9 cellular contexts compared by ENCODE assay signal in genomic region chr4:76377922-76378321, GRCh38. TPM values are rescaled to one million over a fixed set of nuclear protein-coding genes. Genes with fewer than 3 reads are reported as not detected.
A peak's percentile ranks its signal among the peaks of the same experiment; 100 is the strongest.
DNase-seq lines count a peak whose midpoint lies in the region; ATAC-seq, FAIRE-seq and TF ChIP-seq lines count a peak whose summit lies in the region.
"Had no signal": no experiment of that assay in that cellular context is flagged by ENCODE, and none has a peak within 500 bp of the region (broad histone marks: within the 10 kb centered on the region; RNA-seq: fewer than 3 reads in every experiment).

No MANE protein-coding gene starts in this region.

- H3K27me3 Mint-ChIP-seq in naive thymus-derived CD4-positive, alpha-beta T cell, result peaks cover 0 to 10% (median 0%) of the 10 kb centered on the region in 5 donors

- peaks cover 0 to 6% (median 0%) of the 10 kb centered on the region in 7 donors for H3K4me1 Mint-ChIP-seq in naive thymus-derived CD4-positive, alpha-beta T cell

- H3K9ac ChIP-seq in GM12878 (ENCODE audit: control insufficient read depth, insufficient read depth, low read length), result no peak overlapping the region

- no peak for TF ChIP-seq EP300 in GM12878 (IDR thresholded peaks at IDR 0.05; ENCODE audit: borderline replicate concordance in 1 of 2, control insufficient read depth in 1 of 2, low read depth in 2 of 2, low read length in 2 of 2)

- SMC1A ChIA-PET in GM12878 (lab: Charles Lee; ENCODE audit: uncharacterized antibody, unreplicated experiment), result interaction anchor here (1.0 to 5.9 kb wide), 14 partner anchors 10 to 382 kb away, joined by 3 to 126 read pairs (median 4); no protein-coding TSS in a partner anchor

- H3K27ac Mint-ChIP-seq in naive thymus-derived CD4-positive, alpha-beta T cell, result no peak overlapping the region

- no peak for FAIRE-seq in RCC 7860 (lab: Jason Lieb, UNC)
- FAIRE-seq in GM12878 (lab: Jason Lieb, UNC), result no peak

- DNase-seq in left cardiac atrium, result no peak
- DNase-seq in left ventricle myocardium superior, result no peak
- peak; percentile 17 for DNase-seq in RCC 7860 (ENCODE audit: low spot score)
- no peak for DNase-seq in GM12878 (ENCODE audit: low read depth, low spot score)
- DNase-seq in naive thymus-derived CD4-positive, alpha-beta T cell, result peak in 7 of 9 donors; percentile 7 to 41 (median 25)
- no peak for DNase-seq in LoVo (ENCODE audit: low spot score)
- no peak for DNase-seq in coronary artery (ENCODE audit: low spot score)

- ATAC-seq in left cardiac atrium (peak; percentile 27 to 46), left ventricle myocardium superior (no peak), GM12878 (peak; percentile 32; the same call in 1 of the 3 replicates), GM18861 (IDR thresholded peaks at IDR 0.05; ENCODE audit: unreplicated experiment) (no peak)
- ATAC-seq in naive thymus-derived CD4-positive, alpha-beta T cell, result peak; percentile 63

- peaks cover 3% of the 10 kb centered on the region; the same call in 1 of the 3 replicates for H3K9me3 ChIP-seq in GM12878 (replicated peaks; ENCODE audit: control insufficient read depth, insufficient read depth, low read length)
- H3K9me3 ChIP-seq in naive thymus-derived CD4-positive, alpha-beta T cell (ENCODE audit: control insufficient read depth in 2 of 3, low read length in 3 of 3), result no peaks in the 10 kb centered on the region

- in situ Hi-C loops in GM12878 (cut with MboI), result no loop called here

- no peak overlapping the region for H3K4me3 ChIP-seq in GM12878
- no peak overlapping the region for H3K4me3 ChIP-seq in naive thymus-derived CD4-positive, alpha-beta T cell (ENCODE audit: low read length)
- H3K4me3 ChIP-seq in coronary artery, result no peak overlapping the region

- no TSS peak for BruUV-seq in GM12878 (replicated peaks; lab: Mats Ljungman, UMichigan)

- peaks cover 0 to 10% (median 0%) of the 10 kb centered on the region in 11 donors for H3K9me3 Mint-ChIP-seq in naive thymus-derived CD4-positive, alpha-beta T cell

- POLR2A ChIA-PET in GM12878 (lab: Charles Lee), result interaction anchor here (1.2 kb wide), 1 partner anchor 197 kb away, joined by 3 read pairs; no protein-coding TSS in a partner anchor
- POLR2A ChIA-PET in naive thymus-derived CD4-positive, alpha-beta T cell (lab: Charles Lee), result interaction anchor here (1.8 kb wide), 1 partner anchor 199 kb away, joined by 4 read pairs; no protein-coding TSS in a partner anchor

- CTCF ChIA-PET in GM12878 (lab: Yijun Ruan, JAX), result interaction anchor here (0.7 to 7.0 kb wide), 22 partner anchors 9 to 382 kb away, joined by 3 to 214 read pairs (median 3); partner anchors contain the start of gene NUP54
- CTCF ChIA-PET in naive thymus-derived CD4-positive, alpha-beta T cell (lab: Charles Lee), result interaction anchor here (0.6 to 6.7 kb wide), 13 partner anchors 9 to 201 kb away, joined by 3 to 84 read pairs (median 4); partner anchors contain the start of gene STBD1

- H2AFZ ChIP-seq in GM12878 (ENCODE audit: control insufficient read depth, low read depth, low read length), result no peak overlapping the region

- H3K4me2 ChIP-seq in GM12878 (ENCODE audit: control insufficient read depth, insufficient read depth), result no peak overlapping the region

- no peak overlapping the region for H3K27ac ChIP-seq in GM12878 (ENCODE audit: control insufficient read depth, insufficient read depth)
- H3K27ac ChIP-seq in naive thymus-derived CD4-positive, alpha-beta T cell (ENCODE audit: low read depth, low read length), result no peak overlapping the region
- H3K27ac ChIP-seq in coronary artery, result no peak overlapping the region
- H3K27ac ChIP-seq: epithelial cell of prostate had no signal

- H3K36me3 ChIP-seq in GM12878 (ENCODE audit: control insufficient read depth in 2 of 2, insufficient read depth in 2 of 2, low read length in 1 of 2), result no peaks in the 10 kb centered on the region
- no peaks in the 10 kb centered on the region for H3K36me3 ChIP-seq in naive thymus-derived CD4-positive, alpha-beta T cell (ENCODE audit: control insufficient read depth in 2 of 3, insufficient read depth in 3 of 3, low read length in 3 of 3)

- WGBS in GM12878 (ENCODE audit: insufficient coverage, insufficient replicate concordance, low lambda C conversion rate, missing lambda C conversion rate), result 16% methylated on average over 5 of the region's 5 CpGs

- H3K4me1 ChIP-seq in GM12878 (ENCODE audit: control insufficient read depth, insufficient read depth, low read length), result no peaks in the 10 kb centered on the region
- no peaks in the 10 kb centered on the region for H3K4me1 ChIP-seq in naive thymus-derived CD4-positive, alpha-beta T cell (ENCODE audit: control insufficient read depth in 2 of 2, insufficient read depth in 2 of 2, low read length in 2 of 2)

- peak; percentile 84 for TF ChIP-seq RAD21 in GM12878 (IDR thresholded peaks at IDR 0.05; ENCODE audit: insufficient read depth, low read depth, low read length)

- H3K4me3 Mint-ChIP-seq in naive thymus-derived CD4-positive, alpha-beta T cell, result peak overlapping the region in 1 of 10 donors; percentile 16

- H4K20me1 ChIP-seq in GM12878 (ENCODE audit: control insufficient read depth, insufficient read depth), result no peaks in the 10 kb centered on the region

- RAD21 ChIA-PET in GM12878 (lab: Charles Lee; ENCODE audit: unreplicated experiment), result interaction anchor here (1.2 to 5.8 kb wide), 4 partner anchors 178 to 206 kb away, joined by 3 to 110 read pairs (median 12); no protein-coding TSS in a partner anchor

- TF ChIP-seq POLR2A in GM12878 (IDR thresholded peaks at IDR 0.05; ENCODE audit: low read depth, low read length), result no peak

- TF ChIP-seq CTCF in GM12878 (IDR thresholded peaks at IDR 0.05 in 2 of 3, conservative IDR thresholded peaks at IDR 0.05 in 1 of 3; ENCODE audit: control insufficient read depth in 2 of 3, extremely low read depth in 1 of 3, insufficient read depth in 1 of 3, low read depth in 3 of 3, low read length in 3 of 3) (peak; percentile 49 to 52 (median 52); a peak in 5 of 6 replicates), coronary artery (IDR thresholded peaks at IDR 0.05) (no peak)

- H3K79me2 ChIP-seq in GM12878 (ENCODE audit: control insufficient read depth, insufficient read depth, low read length), result no peaks in the 10 kb centered on the region

- H3K36me3 Mint-ChIP-seq in naive thymus-derived CD4-positive, alpha-beta T cell, result no peaks in the 10 kb centered on the region

- no peaks in the 10 kb centered on the region; a peak in 2 of 4 replicates for H3K27me3 ChIP-seq in GM12878 (replicated peaks in 1 of 2; ENCODE audit: control insufficient read depth in 2 of 2, insufficient read depth in 2 of 2, low read length in 1 of 2)
- no peaks in the 10 kb centered on the region for H3K27me3 ChIP-seq in naive thymus-derived CD4-positive, alpha-beta T cell (ENCODE audit: control insufficient read depth in 2 of 2, insufficient read depth in 2 of 2, low read length in 2 of 2)

- intact Hi-C loops in left cardiac atrium (cut with DNase I), result loop anchor here in 1 of 2 donors (10.0 kb wide), 2 partner anchors 63 to 123 kb away; partner anchors contain the start of gene FAM47E
- intact Hi-C loops in left ventricle myocardium superior (cut with micrococcal nuclease), result no loop called here
- intact Hi-C loops in GM12878 (cut with micrococcal nuclease; ENCODE audit: unreplicated experiment), result loop anchor here (1.0 kb wide), 1 partner anchor 199 kb away; no protein-coding TSS in a partner anchor
- intact Hi-C loops in naive thymus-derived CD4-positive, alpha-beta T cell (cut with micrococcal nuclease), result loop anchor here (1.0 kb wide), 3 partner anchors 99 to 198 kb away; partner anchors contain the start of gene FAM47E (in 1 of the 2)

RNA-seq across cellular contexts. Expression of gene CCDC158, which starts 43.0 kb away (rescaled TPM):
- total RNA-seq in left cardiac atrium (under 1 TPM; 0.62 to 0.68 TPM), left ventricle myocardium superior (0.59 TPM), GM12878 (2014; rRNA removed) (not detected in 2 replicates), GM12878 (2014; rRNA removed; fragmentation: Illumina TruSeq; extraction: Trizol) (not detected in 2 replicates), GM12878 (2021) (not detected in 2 replicates)
- total RNA-seq in GM12878 (2013; cell fraction: nucleolus; rRNA removed), result not detected in 2 replicates
- polyA plus RNA-seq in GM12878 (2011; ENCODE audit: low read depth), result not detected
- polyA plus RNA-seq in GM12878 (2011; rRNA removed) (not detected in 2 replicates), GM12878 (2014; fragmentation: Illumina TruSeq; extraction: Trizol) (not detected in 2 replicates), GM12878 (2014; fragmentation: Nextera tagmentation; extraction: Ambion mirVana) (not detected), GM12878 (2014; rRNA removed) (not detected in 2 replicates), GM12878 (2016; fragmentation: Nextera tagmentation; extraction: Ambion mirVana) (not detected)
- polyA plus RNA-seq in GM12878 (2011; cell fraction: cytosol; rRNA removed), result not detected in 2 replicates
- not detected in 2 replicates for polyA plus RNA-seq in GM12878 (2011; cell fraction: nucleus; rRNA removed)
- polyA plus RNA-seq in GM12878 (2012), result not detected in 2 replicates
- not detected in 2 replicates for polyA minus RNA-seq in GM12878 (2011; rRNA and poly(A)+ RNA removed)
- not detected in 2 replicates for polyA minus RNA-seq in GM12878 (2011; cell fraction: cytosol; rRNA and poly(A)+ RNA removed)
- not detected in 2 replicates for polyA minus RNA-seq in GM12878 (2011; cell fraction: nucleus; rRNA and poly(A)+ RNA removed)
- not detected for total RNA-seq in naive thymus-derived CD4-positive, alpha-beta T cell
- not detected for polyA plus RNA-seq in naive thymus-derived CD4-positive, alpha-beta T cell

RNA-seq across cellular contexts. Expression of gene SHROOM3, which starts 57.1 kb away (rescaled TPM):
- total RNA-seq in left cardiac atrium (10 to 100 TPM in 1 of 2 donors, 1 to 10 TPM in 1; 6.0 to 10.0 TPM), left ventricle myocardium superior (14.2 TPM), GM12878 (2014; rRNA removed) (under 0.01 and 0.06 TPM in 2 replicates), GM12878 (2014; rRNA removed; fragmentation: Illumina TruSeq; extraction: Trizol) (under 0.01 and 0.09 TPM in 2 replicates), GM12878 (2021) (0.11 and 0.15 TPM in 2 replicates)
- total RNA-seq in GM12878 (2013; cell fraction: nucleolus; rRNA removed), result not detected in 2 replicates
- polyA plus RNA-seq in GM12878 (2011; ENCODE audit: low read depth), result 1.7 TPM
- polyA plus RNA-seq in GM12878 (2011; rRNA removed) (0.04 and 0.29 TPM in 2 replicates), GM12878 (2014; fragmentation: Illumina TruSeq; extraction: Trizol) (under 0.01 TPM in 1 of 2 replicates, not detected in the other), GM12878 (2014; fragmentation: Nextera tagmentation; extraction: Ambion mirVana) (under 1 TPM in 1 of 2 experiments, not detected in 1; 0.13 TPM), GM12878 (2014; rRNA removed) (0.03 TPM in 1 of 2 replicates, not detected in the other), GM12878 (2016; fragmentation: Nextera tagmentation; extraction: Ambion mirVana) (under 1 TPM; 0.04 to 0.08 TPM)
- polyA plus RNA-seq in GM12878 (2011; cell fraction: cytosol; rRNA removed), result 0.08 and 0.09 TPM in 2 replicates
- polyA plus RNA-seq in GM12878 (2011; cell fraction: nucleus; rRNA removed), result 0.25 and 0.41 TPM in 2 replicates
- 1.3 and 1.9 TPM in 2 replicates for polyA plus RNA-seq in GM12878 (2012)
- 1.0 and 1.5 TPM in 2 replicates for polyA minus RNA-seq in GM12878 (2011; rRNA and poly(A)+ RNA removed)
- polyA minus RNA-seq in GM12878 (2011; cell fraction: cytosol; rRNA and poly(A)+ RNA removed), result 0.27 and 0.52 TPM in 2 replicates
- 0.29 and 0.36 TPM in 2 replicates for polyA minus RNA-seq in GM12878 (2011; cell fraction: nucleus; rRNA and poly(A)+ RNA removed)
- not detected for total RNA-seq in naive thymus-derived CD4-positive, alpha-beta T cell
- polyA plus RNA-seq in naive thymus-derived CD4-positive, alpha-beta T cell, result not detected

Comparison
In these comparisons a context has a peak if more than half of its experiments do, and no peak if none do; other contexts are left out.
1. ATAC-seq: peak in left cardiac atrium (2 of 2), GM12878 (single experiment) and naive thymus-derived CD4-positive, alpha-beta T cell (single experiment); none in left ventricle myocardium superior (single experiment) and GM18861 (single experiment).
2. DNase-seq: peak in RCC 7860 (single experiment) and naive thymus-derived CD4-positive, alpha-beta T cell (7 of 9); none in left cardiac atrium (single experiment), left ventricle myocardium superior (single experiment), GM12878 (single experiment), LoVo (single experiment) and coronary artery (single experiment).
3. RNA of gene SHROOM3, which starts 57.1 kb away (total RNA-seq): 14.2 TPM in left ventricle myocardium superior (single experiment) and 6.0 to 10.0 TPM in left cardiac atrium; under 0.01 to 0.15 TPM in GM12878 and not detected in naive thymus-derived CD4-positive, alpha-beta T cell; every median in the first group is over 4 times any median in the second.